1 cellular context compared by ENCODE assay signal in the genomic region with DNA sequence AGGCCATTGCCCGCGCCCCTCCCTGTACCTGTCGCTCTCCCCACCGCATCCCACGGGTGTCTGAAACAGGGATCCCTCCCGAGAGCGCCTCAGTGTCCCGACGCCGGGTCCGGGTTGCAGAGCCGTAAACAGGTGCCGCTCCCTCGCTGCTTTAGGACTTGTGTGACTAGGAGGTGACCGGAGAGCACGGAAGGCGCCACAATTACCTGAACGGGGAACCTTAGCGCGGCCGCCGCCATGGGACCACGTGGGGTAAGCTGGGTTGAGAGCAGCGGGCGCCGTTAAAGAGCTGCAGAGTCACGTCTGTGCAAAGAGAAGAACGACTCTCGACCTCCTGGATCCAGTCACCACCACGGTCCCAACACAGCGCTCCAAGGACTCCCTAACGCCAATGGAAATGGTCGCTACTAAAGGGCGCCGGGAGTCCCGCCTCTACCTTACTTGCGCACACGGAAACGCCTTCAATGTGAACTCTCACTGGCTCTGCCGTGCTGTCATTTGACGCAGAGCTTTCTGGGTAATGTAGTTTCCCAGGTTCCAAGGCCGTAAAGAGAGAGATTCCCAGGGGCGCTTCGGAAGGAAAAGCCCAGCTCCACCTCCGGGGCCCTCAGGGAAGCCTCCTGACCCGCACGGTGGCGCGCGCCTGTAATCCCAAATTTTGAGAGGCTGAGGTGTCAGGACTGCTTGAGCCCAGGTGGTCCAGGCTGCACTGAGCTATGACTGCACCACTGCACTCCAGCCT.
A peak's percentile ranks its signal among the peaks of the same experiment; 100 is the strongest.
TF ChIP-seq lines count a peak whose summit lies in the region.

ZNF552 (minus strand) TSS at position 409 of the 742 bp plus-strand sequence; CDS start at position 239, 170 bp downstream.

TF ChIP-seq in GM12878, 131 proteins besides CTCF, POLR2A, EP300 and RAD21 (continued from another document and continues in another):
- no peak for TF ChIP-seq SRF (IDR thresholded peaks at IDR 0.05; ENCODE audit: low read depth in 2 of 2, low read length in 2 of 2)
- TF ChIP-seq, protein P1, sequence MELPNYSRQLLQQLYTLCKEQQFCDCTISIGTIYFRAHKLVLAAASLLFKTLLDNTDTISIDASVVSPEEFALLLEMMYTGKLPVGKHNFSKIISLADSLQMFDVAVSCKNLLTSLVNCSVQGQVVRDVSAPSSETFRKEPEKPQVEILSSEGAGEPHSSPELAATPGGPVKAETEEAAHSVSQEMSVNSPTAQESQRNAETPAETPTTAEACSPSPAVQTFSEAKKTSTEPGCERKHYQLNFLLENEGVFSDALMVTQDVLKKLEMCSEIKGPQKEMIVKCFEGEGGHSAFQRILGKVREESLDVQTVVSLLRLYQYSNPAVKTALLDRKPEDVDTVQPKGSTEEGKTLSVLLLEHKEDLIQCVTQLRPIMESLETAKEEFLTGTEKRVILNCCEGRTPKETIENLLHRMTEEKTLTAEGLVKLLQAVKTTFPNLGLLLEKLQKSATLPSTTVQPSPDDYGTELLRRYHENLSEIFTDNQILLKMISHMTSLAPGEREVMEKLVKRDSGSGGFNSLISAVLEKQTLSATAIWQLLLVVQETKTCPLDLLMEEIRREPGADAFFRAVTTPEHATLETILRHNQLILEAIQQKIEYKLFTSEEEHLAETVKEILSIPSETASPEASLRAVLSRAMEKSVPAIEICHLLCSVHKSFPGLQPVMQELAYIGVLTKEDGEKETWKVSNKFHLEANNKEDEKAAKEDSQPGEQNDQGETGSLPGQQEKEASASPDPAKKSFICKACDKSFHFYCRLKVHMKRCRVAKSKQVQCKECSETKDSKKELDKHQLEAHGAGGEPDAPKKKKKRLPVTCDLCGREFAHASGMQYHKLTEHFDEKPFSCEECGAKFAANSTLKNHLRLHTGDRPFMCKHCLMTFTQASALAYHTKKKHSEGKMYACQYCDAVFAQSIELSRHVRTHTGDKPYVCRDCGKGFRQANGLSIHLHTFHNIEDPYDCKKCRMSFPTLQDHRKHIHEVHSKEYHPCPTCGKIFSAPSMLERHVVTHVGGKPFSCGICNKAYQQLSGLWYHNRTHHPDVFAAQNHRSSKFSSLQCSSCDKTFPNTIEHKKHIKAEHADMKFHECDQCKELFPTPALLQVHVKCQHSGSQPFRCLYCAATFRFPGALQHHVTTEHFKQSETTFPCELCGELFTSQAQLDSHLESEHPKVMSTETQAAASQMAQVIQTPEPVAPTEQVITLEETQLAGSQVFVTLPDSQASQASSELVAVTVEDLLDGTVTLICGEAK (IDR thresholded peaks at IDR 0.05; ENCODE audit: borderline replicate concordance), result peak; percentile 85
- peak; percentile 85; the same call in 1 of the 2 replicates for TF ChIP-seq POLR2AphosphoS5 (IDR thresholded peaks at IDR 0.05; ENCODE audit: low read length)
- TF ChIP-seq, protein P2, sequence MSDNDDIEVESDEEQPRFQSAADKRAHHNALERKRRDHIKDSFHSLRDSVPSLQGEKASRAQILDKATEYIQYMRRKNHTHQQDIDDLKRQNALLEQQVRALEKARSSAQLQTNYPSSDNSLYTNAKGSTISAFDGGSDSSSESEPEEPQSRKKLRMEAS (IDR thresholded peaks at IDR 0.05; ENCODE audit: low read depth, low read length), result 0 out of 2 replicates have a peak, but pooled peaks have one; percentile 31
- TF ChIP-seq ZNF274 (IDR thresholded peaks at IDR 0.05; ENCODE audit: insufficient read depth, insufficient read length), result no peak
- peak; percentile 88 for TF ChIP-seq POLR2AphosphoS2 (IDR thresholded peaks at IDR 0.05; ENCODE audit: low read depth, low read length)
- no peak; the same call in 1 of the 2 replicates for TF ChIP-seq ZBTB33 (IDR thresholded peaks at IDR 0.05)
- TF ChIP-seq SKIL (IDR thresholded peaks at IDR 0.05; ENCODE audit: low read depth, poor library complexity, severe bottlenecking), result peak; percentile 57
- no peak for TF ChIP-seq TCF7 (IDR thresholded peaks at IDR 0.05; ENCODE audit: borderline replicate concordance)
- TF ChIP-seq CHD2 (IDR thresholded peaks at IDR 0.05; ENCODE audit: borderline replicate concordance, low read depth, low read length), result peak; percentile 91
- TF ChIP-seq SIN3A (IDR thresholded peaks at IDR 0.05; ENCODE audit: low read depth, low read length), result peak; percentile 61; the same call in 1 of the 2 replicates
- peak; percentile 88 for TF ChIP-seq YY1 (IDR thresholded peaks at IDR 0.05; ENCODE audit: low read depth, low read length)
- peak; percentile 55; the same call in 1 of the 2 replicates for TF ChIP-seq RAD51 (IDR thresholded peaks at IDR 0.05)
- TF ChIP-seq ZSCAN29 (IDR thresholded peaks at IDR 0.05), result no peak
- TF ChIP-seq ETV6 (conservative IDR thresholded peaks at IDR 0.05 in 1 of 2, IDR thresholded peaks at IDR 0.05 in 1 of 2; ENCODE audit: borderline replicate concordance in 1 of 2, low read depth in 1 of 2), result no peak
- no peak for TF ChIP-seq CBX5 (IDR thresholded peaks at IDR 0.05; ENCODE audit: low read depth)
- TF ChIP-seq TCF12 (IDR thresholded peaks at IDR 0.05; ENCODE audit: low read depth, low read length), result no peak
- TF ChIP-seq NR2F1 (conservative IDR thresholded peaks at IDR 0.05), result 0 out of 2 replicates have a peak, but pooled peaks have one; percentile 19
- TF ChIP-seq KAT2A (conservative IDR thresholded peaks at IDR 0.05; ENCODE audit: control insufficient read depth, low read depth, low read length), result no peak
- peak; percentile 77; the same call in 1 of the 2 replicates for TF ChIP-seq DPF2 (IDR thresholded peaks at IDR 0.05)
- TF ChIP-seq NBN (IDR thresholded peaks at IDR 0.05), result no peak; the same call in 1 of the 2 replicates
- peak; percentile 65; the same call in 1 of the 2 replicates for TF ChIP-seq ZNF207 (IDR thresholded peaks at IDR 0.05; ENCODE audit: borderline replicate concordance)
- TF ChIP-seq EED (IDR thresholded peaks at IDR 0.05; ENCODE audit: low read depth), result peak; percentile 23; the same call in 1 of the 2 replicates
- TF ChIP-seq PML (IDR thresholded peaks at IDR 0.05; ENCODE audit: low read length), result peak; percentile 64; the same call in 1 of the 2 replicates
- TF ChIP-seq RUNX3 (IDR thresholded peaks at IDR 0.05; ENCODE audit: low read length), result peak; percentile 11; the same call in 1 of the 2 replicates
- peak; percentile 69; the same call in 1 of the 2 replicates for TF ChIP-seq SMAD5 (IDR thresholded peaks at IDR 0.05; ENCODE audit: low read depth)
- TF ChIP-seq NRF1 (conservative IDR thresholded peaks at IDR 0.05; ENCODE audit: low read depth, low read length), result peak; percentile 48
- peak; percentile 90 for TF ChIP-seq SP1 (IDR thresholded peaks at IDR 0.05; ENCODE audit: low read depth, low read length)
- peak; percentile 89; the same call in 1 of the 2 replicates for TF ChIP-seq CHD1 (IDR thresholded peaks at IDR 0.05; ENCODE audit: low read depth, low read length)
- peak; percentile 75; the same call in 1 of the 2 replicates for TF ChIP-seq JUND (IDR thresholded peaks at IDR 0.05; ENCODE audit: low read depth, low read length)
- no peak for TF ChIP-seq EGR1 (IDR thresholded peaks at IDR 0.05; ENCODE audit: borderline replicate concordance in 1 of 2, low read depth in 2 of 2, low read length in 2 of 2)
- TF ChIP-seq HCFC1 (IDR thresholded peaks at IDR 0.05; ENCODE audit: low read length), result peak; percentile 92
- TF ChIP-seq IKZF1 (conservative IDR thresholded peaks at IDR 0.05), result peak; percentile 92
- TF ChIP-seq MTA3 (IDR thresholded peaks at IDR 0.05; ENCODE audit: borderline replicate concordance, low read length), result no peak
- TF ChIP-seq, protein P3, sequence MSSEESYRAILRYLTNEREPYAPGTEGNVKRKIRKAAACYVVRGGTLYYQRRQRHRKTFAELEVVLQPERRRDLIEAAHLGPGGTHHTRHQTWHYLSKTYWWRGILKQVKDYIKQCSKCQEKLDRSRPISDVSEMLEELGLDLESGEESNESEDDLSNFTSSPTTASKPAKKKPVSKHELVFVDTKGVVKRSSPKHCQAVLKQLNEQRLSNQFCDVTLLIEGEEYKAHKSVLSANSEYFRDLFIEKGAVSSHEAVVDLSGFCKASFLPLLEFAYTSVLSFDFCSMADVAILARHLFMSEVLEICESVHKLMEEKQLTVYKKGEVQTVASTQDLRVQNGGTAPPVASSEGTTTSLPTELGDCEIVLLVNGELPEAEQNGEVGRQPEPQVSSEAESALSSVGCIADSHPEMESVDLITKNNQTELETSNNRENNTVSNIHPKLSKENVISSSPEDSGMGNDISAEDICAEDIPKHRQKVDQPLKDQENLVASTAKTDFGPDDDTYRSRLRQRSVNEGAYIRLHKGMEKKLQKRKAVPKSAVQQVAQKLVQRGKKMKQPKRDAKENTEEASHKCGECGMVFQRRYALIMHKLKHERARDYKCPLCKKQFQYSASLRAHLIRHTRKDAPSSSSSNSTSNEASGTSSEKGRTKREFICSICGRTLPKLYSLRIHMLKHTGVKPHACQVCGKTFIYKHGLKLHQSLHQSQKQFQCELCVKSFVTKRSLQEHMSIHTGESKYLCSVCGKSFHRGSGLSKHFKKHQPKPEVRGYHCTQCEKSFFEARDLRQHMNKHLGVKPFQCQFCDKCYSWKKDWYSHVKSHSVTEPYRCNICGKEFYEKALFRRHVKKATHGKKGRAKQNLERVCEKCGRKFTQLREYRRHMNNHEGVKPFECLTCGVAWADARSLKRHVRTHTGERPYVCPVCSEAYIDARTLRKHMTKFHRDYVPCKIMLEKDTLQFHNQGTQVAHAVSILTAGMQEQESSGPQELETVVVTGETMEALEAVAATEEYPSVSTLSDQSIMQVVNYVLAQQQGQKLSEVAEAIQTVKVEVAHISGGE (CRISPR knock-in tag; IDR thresholded peaks at IDR 0.05), result no peak
- TF ChIP-seq ATF2 (IDR thresholded peaks at IDR 0.05; ENCODE audit: low read length), result no peak
- TF ChIP-seq CBX3 (IDR thresholded peaks at IDR 0.05; ENCODE audit: borderline replicate concordance, low read depth), result no peak
- TF ChIP-seq CBFB (IDR thresholded peaks at IDR 0.05; ENCODE audit: low read depth), result no peak
- 0 out of 2 replicates have a peak, but pooled peaks have one; percentile 10 for TF ChIP-seq ATF3 (IDR thresholded peaks at IDR 0.05; ENCODE audit: borderline replicate concordance, extremely low read depth, low read depth, low read length)
- TF ChIP-seq, protein P4, sequence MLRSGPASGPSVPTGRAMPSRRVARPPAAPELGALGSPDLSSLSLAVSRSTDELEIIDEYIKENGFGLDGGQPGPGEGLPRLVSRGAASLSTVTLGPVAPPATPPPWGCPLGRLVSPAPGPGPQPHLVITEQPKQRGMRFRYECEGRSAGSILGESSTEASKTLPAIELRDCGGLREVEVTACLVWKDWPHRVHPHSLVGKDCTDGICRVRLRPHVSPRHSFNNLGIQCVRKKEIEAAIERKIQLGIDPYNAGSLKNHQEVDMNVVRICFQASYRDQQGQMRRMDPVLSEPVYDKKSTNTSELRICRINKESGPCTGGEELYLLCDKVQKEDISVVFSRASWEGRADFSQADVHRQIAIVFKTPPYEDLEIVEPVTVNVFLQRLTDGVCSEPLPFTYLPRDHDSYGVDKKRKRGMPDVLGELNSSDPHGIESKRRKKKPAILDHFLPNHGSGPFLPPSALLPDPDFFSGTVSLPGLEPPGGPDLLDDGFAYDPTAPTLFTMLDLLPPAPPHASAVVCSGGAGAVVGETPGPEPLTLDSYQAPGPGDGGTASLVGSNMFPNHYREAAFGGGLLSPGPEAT (IDR thresholded peaks at IDR 0.05; ENCODE audit: low read depth), result peak; percentile 63
- peak; percentile 24 for TF ChIP-seq MEF2B (IDR thresholded peaks at IDR 0.05; ENCODE audit: partially characterized antibody, poor library complexity, severe bottlenecking)
- TF ChIP-seq GABPA (IDR thresholded peaks at IDR 0.05; ENCODE audit: low read depth), result peak; percentile 89
- no peak for TF ChIP-seq ESRRA (IDR thresholded peaks at IDR 0.05; ENCODE audit: low read length)
- no peak for TF ChIP-seq SPI1 (IDR thresholded peaks at IDR 0.05; ENCODE audit: borderline replicate concordance, insufficient read depth, low read depth, low read length)
- peak; percentile 70; the same call in 1 of the 2 replicates for TF ChIP-seq STAT1 (conservative IDR thresholded peaks at IDR 0.05)
- TF ChIP-seq SIX5 (IDR thresholded peaks at IDR 0.05; ENCODE audit: low read depth, low read length, severe bottlenecking), result peak; percentile 91
- TF ChIP-seq CHD4 (IDR thresholded peaks at IDR 0.05), result no peak
- no peak for TF ChIP-seq TCF3 (IDR thresholded peaks at IDR 0.05; ENCODE audit: borderline replicate concordance, insufficient read depth, low read depth, low read length)
